Comparison of ENCODE assay signal across 9 cellular contexts in the genomic region with DNA sequence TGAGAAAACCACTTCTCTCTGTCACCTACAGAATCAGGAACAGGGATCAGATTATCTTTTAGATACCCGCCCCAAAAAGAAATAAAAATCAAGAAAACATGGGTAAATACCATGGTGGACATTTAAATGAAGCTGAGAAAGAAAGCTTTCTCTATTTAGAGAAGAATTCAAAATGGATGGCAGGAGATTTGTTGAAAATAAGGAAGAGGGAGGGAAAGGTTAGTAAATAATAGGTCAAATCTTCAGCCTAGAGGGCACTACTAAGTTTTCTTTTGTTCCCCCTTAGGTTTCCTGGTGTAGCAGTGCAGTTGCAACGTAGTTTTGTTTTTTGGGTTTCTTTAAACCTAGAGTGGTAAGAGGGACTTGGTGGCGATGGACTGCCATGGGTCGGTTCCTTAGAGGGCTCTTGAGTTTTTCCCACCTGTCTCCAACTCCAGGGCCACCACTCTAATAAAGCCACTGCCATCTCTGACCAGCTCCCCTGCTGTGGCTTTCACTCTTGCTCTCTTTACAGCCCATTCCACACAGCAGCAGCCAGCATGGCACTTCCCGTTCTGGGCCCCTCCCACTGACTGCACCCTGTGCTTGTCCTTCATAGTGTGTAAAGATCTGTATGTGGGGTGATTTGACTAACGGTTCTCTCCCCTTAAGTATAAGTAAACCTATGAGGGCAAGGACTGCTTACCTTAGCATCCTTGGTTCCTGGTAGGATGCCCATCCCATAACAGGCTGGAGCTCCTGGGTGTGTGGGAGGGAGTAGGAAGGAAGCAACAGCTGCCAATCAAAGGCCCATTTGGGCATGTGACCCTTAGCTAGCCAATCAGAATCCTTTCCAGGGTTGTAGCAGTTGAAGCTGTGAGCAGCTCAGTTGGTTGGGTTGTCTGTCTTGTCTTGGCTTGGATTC.
A peak's percentile ranks its signal among the peaks of the same experiment; 100 is the strongest.
DNase-seq lines count a peak whose midpoint lies in the region; ATAC-seq, FAIRE-seq and TF ChIP-seq lines count a peak whose summit lies in the region.
"Had no signal": no experiment of that assay in that cellular context is flagged by ENCODE, and none has a peak within 500 bp of the region (broad histone marks: within the 10 kb centered on the region; RNA-seq: fewer than 3 reads in every experiment).

No MANE protein-coding gene starts in this region.

- peak; percentile 67 for ATAC-seq in GM18858 (IDR thresholded peaks at IDR 0.05; ENCODE audit: unreplicated experiment)
- ATAC-seq in upper lobe of right lung = peak; percentile 90

- no peak for TF ChIP-seq POLR2A in H54 (IDR thresholded peaks at IDR 0.05; ENCODE audit: low read depth, low read length)

- H3K4me1 ChIP-seq in upper lobe of right lung = no peaks in the 10 kb centered on the region

- H3K4me3 ChIP-seq in Jurkat, Clone E6-1 (ENCODE audit: low read length) = no peak overlapping the region
- H3K4me3 ChIP-seq in upper lobe of right lung (no peak overlapping the region), WERI-Rb-1 (ENCODE audit: low read depth, low read length) (no peak overlapping the region)

- CTCF ChIA-PET in activated CD4-positive, alpha-beta T cell treated with anti-CD3 and anti-CD28 coated beads, Interleukin-2, amount 10 ng/mL, durations not matched to agents 7 days and 5 days (lab: Charles Lee) = interaction anchor here (0.6 to 1.2 kb wide), 6 partner anchors 10 to 454 kb away, joined by 3 to 4 read pairs (median 3); no protein-coding TSS in a partner anchor

- no peaks in the 10 kb centered on the region for H3K9me3 Mint-ChIP-seq in activated CD4-positive, alpha-beta T cell treated with anti-CD3 and anti-CD28 coated beads, Interleukin-2, amount 10 ng/mL, durations not matched to agents 7 days and 5 days

- H3K36me3 Mint-ChIP-seq in activated CD4-positive, alpha-beta T cell treated with anti-CD3 and anti-CD28 coated beads, Interleukin-2, amount 10 ng/mL, durations not matched to agents 7 days and 5 days (ENCODE audit: low read depth) = no peaks in the 10 kb centered on the region

- peaks cover 24% of the 10 kb centered on the region for H3K4me1 Mint-ChIP-seq in activated CD4-positive, alpha-beta T cell treated with anti-CD3 and anti-CD28 coated beads, Interleukin-2, amount 10 ng/mL, durations not matched to agents 7 days and 5 days

- intact Hi-C loops in upper lobe of right lung (cut with DNase I) = no loop called here

- TF ChIP-seq CTCF in upper lobe of right lung (IDR thresholded peaks at IDR 0.05) = no peak
- no peak for TF ChIP-seq CTCF in WERI-Rb-1 (IDR thresholded peaks at IDR 0.05; ENCODE audit: low read depth, low read length)

- H3K27me3 ChIP-seq in upper lobe of right lung (no peaks in the 10 kb centered on the region), WERI-Rb-1 (ENCODE audit: insufficient read depth, low read depth, severe bottlenecking) (no peaks in the 10 kb centered on the region)

- POLR2A ChIA-PET in activated CD4-positive, alpha-beta T cell treated with anti-CD3 and anti-CD28 coated beads, Interleukin-2, amount 10 ng/mL, durations not matched to agents 7 days and 5 days (lab: Charles Lee) = no interaction called here

- no peak for FAIRE-seq in H54 (lab: Jason Lieb, UNC)
- FAIRE-seq: keratinocyte had no signal

- peak overlapping the region; percentile 83 for H3K27ac Mint-ChIP-seq in activated CD4-positive, alpha-beta T cell treated with anti-CD3 and anti-CD28 coated beads, Interleukin-2, amount 10 ng/mL, durations not matched to agents 7 days and 5 days

- H3K4me3 Mint-ChIP-seq in activated CD4-positive, alpha-beta T cell treated with anti-CD3 and anti-CD28 coated beads, Interleukin-2, amount 10 ng/mL, durations not matched to agents 7 days and 5 days = peak overlapping the region; percentile 66

- H3K9me3 ChIP-seq in upper lobe of right lung (no peaks in the 10 kb centered on the region), WERI-Rb-1 (ENCODE audit: severe bottlenecking) (no peaks in the 10 kb centered on the region)

- H3K36me3 ChIP-seq in upper lobe of right lung (no peaks in the 10 kb centered on the region), WERI-Rb-1 (no peaks in the 10 kb centered on the region)

- H3K27me3 Mint-ChIP-seq in activated CD4-positive, alpha-beta T cell treated with anti-CD3 and anti-CD28 coated beads, Interleukin-2, amount 10 ng/mL, durations not matched to agents 7 days and 5 days = peaks cover 2% of the 10 kb centered on the region

- DNase-seq in H54 (ENCODE audit: insufficient read length, low spot score) = peak; percentile 30
- DNase-seq in Jurkat, Clone E6-1 (ENCODE audit: low read depth, low spot score) = peak; percentile 27
- DNase-seq in activated CD4-positive, alpha-beta T cell treated with anti-CD3 and anti-CD28 coated beads, Interleukin-2, amount 10 ng/mL, durations not matched to agents 7 days and 5 days = peak; percentile 44
- peak; percentile 51 for DNase-seq in iPS DF 4.7 (ENCODE audit: extremely low read depth, low spot score)
- peak; percentile 82 for DNase-seq in upper lobe of right lung
- DNase-seq in RKO (ENCODE audit: low spot score) = no peak
- no peak for DNase-seq in WERI-Rb-1

- peak overlapping the region; percentile 67 for H3K27ac ChIP-seq in upper lobe of right lung
- no peak overlapping the region for H3K27ac ChIP-seq in WERI-Rb-1

Comparison
In these comparisons a context has a peak if more than half of its experiments do, and no peak if none do; other contexts are left out.
1. DNase-seq: peak in H54 (single experiment), Jurkat, Clone E6-1 (single experiment), activated CD4-positive, alpha-beta T cell treated with anti-CD3 and anti-CD28 coated beads, Interleukin-2, amount 10 ng/mL, durations not matched to agents 7 days and 5 days (single experiment), iPS DF 4.7 (single experiment) and upper lobe of right lung (single experiment); none in RKO (single experiment) and WERI-Rb-1 (single experiment).